Comparison of ENCODE assay signal across 1 cellular context in genomic region chr5:180809403-180810209, GRCh38.
A peak's percentile ranks its signal among the peaks of the same experiment; 100 is the strongest.
TF ChIP-seq lines count a peak whose summit lies in the region.

No MANE protein-coding gene starts in this region.

TF ChIP-seq in HepG2, 621 proteins besides CTCF, POLR2A, EP300 and RAD21 (continued from another document):
- TF ChIP-seq ZBTB40 (IDR thresholded peaks at IDR 0.05) = no peak
- peak; percentile 8; the same call in 1 of the 2 replicates for TF ChIP-seq ZBTB40 (CRISPR knock-in tag; IDR thresholded peaks at IDR 0.05)
- TF ChIP-seq ELF3 (CRISPR knock-in tag; IDR thresholded peaks at IDR 0.05) = 0 out of 2 replicates have a peak, but pooled peaks have one; percentile 15
- TF ChIP-seq KLF9 (CRISPR knock-in tag; IDR thresholded peaks at IDR 0.05; ENCODE audit: low read depth) = no peak
- no peak for TF ChIP-seq SMAD3 (CRISPR knock-in tag; IDR thresholded peaks at IDR 0.05)
- TF ChIP-seq SIN3A (IDR thresholded peaks at IDR 0.05; ENCODE audit: borderline replicate concordance, low read depth, low read length) = peak; percentile 47; the same call in 1 of the 2 replicates
- no peak for TF ChIP-seq PHB2 (IDR thresholded peaks at IDR 0.05; ENCODE audit: partially characterized antibody)
- TF ChIP-seq BHLHE40 (IDR thresholded peaks at IDR 0.05; ENCODE audit: low read length) = no peak
- no peak for TF ChIP-seq HIC2 (CRISPR knock-in tag; IDR thresholded peaks at IDR 0.05; ENCODE audit: low read depth)
- TF ChIP-seq ZSCAN31 (CRISPR knock-in tag; IDR thresholded peaks at IDR 0.05; ENCODE audit: low read depth) = no peak; the same call in 1 of the 2 replicates
- TF ChIP-seq CEBPZ (IDR thresholded peaks at IDR 0.05; ENCODE audit: low read length) = no peak
- 0 out of 2 replicates have a peak, but pooled peaks have one; percentile 8 for TF ChIP-seq YEATS4 (CRISPR knock-in tag; IDR thresholded peaks at IDR 0.05; ENCODE audit: borderline replicate concordance)
- TF ChIP-seq NFKBIZ (CRISPR knock-in tag; IDR thresholded peaks at IDR 0.05) = no peak
- TF ChIP-seq ZBTB43 (CRISPR knock-in tag; conservative IDR thresholded peaks at IDR 0.05) = no peak
- 0 out of 2 replicates have a peak, but pooled peaks have one; percentile 13 for TF ChIP-seq ZNF138 (CRISPR knock-in tag; IDR thresholded peaks at IDR 0.05; ENCODE audit: low read depth)
- TF ChIP-seq HDAC1 (CRISPR knock-in tag; IDR thresholded peaks at IDR 0.05) = 0 out of 2 replicates have a peak, but pooled peaks have one; percentile 9
- peak; percentile 86; the same call in 1 of the 2 replicates for TF ChIP-seq NR2C2 (CRISPR knock-in tag; IDR thresholded peaks at IDR 0.05; ENCODE audit: borderline replicate concordance)
- no peak for TF ChIP-seq RBAK (CRISPR knock-in tag; IDR thresholded peaks at IDR 0.05)
- TF ChIP-seq ZFP91 (CRISPR knock-in tag; IDR thresholded peaks at IDR 0.05; ENCODE audit: borderline replicate concordance) = no peak
- no peak for TF ChIP-seq CHCHD3 (CRISPR knock-in tag; IDR thresholded peaks at IDR 0.05)
- TF ChIP-seq SMAD9 (CRISPR knock-in tag; IDR thresholded peaks at IDR 0.05) = no peak
- no peak for TF ChIP-seq ZNF331 (CRISPR knock-in tag; IDR thresholded peaks at IDR 0.05)
- peak; percentile 17; the same call in 1 of the 2 replicates for TF ChIP-seq HDAC2 (CRISPR knock-in tag; IDR thresholded peaks at IDR 0.05)
- TF ChIP-seq ZBTB7B (CRISPR knock-in tag; IDR thresholded peaks at IDR 0.05) = 0 out of 2 replicates have a peak, but pooled peaks have one; percentile 4
- TF ChIP-seq USF2 (IDR thresholded peaks at IDR 0.05; ENCODE audit: low read depth, low read length) = 0 out of 2 replicates have a peak, but pooled peaks have one; percentile 9
- TF ChIP-seq USF2 (CRISPR knock-in tag; IDR thresholded peaks at IDR 0.05; ENCODE audit: borderline replicate concordance) = no peak; the same call in 1 of the 2 replicates
- peak; percentile 4; the same call in 1 of the 2 replicates for TF ChIP-seq ZNF124 (CRISPR knock-in tag; IDR thresholded peaks at IDR 0.05)
- no peak for TF ChIP-seq ZC3H13 (CRISPR knock-in tag; IDR thresholded peaks at IDR 0.05)
- no peak for TF ChIP-seq TBP (CRISPR knock-in tag; IDR thresholded peaks at IDR 0.05)
- TF ChIP-seq ZNF225 (CRISPR knock-in tag; IDR thresholded peaks at IDR 0.05) = no peak
- TF ChIP-seq ZSCAN30 (CRISPR knock-in tag; IDR thresholded peaks at IDR 0.05) = no peak
- peak; percentile 86 for TF ChIP-seq ZNF777 (CRISPR knock-in tag; IDR thresholded peaks at IDR 0.05)
- TF ChIP-seq MYC (CRISPR knock-in tag; IDR thresholded peaks at IDR 0.05; ENCODE audit: borderline replicate concordance) = 0 out of 2 replicates have a peak, but pooled peaks have one; percentile 77
- TF ChIP-seq ZNF720 (CRISPR knock-in tag; IDR thresholded peaks at IDR 0.05) = no peak
- no peak; the same call in 1 of the 2 replicates for TF ChIP-seq ZNF263 (CRISPR knock-in tag; IDR thresholded peaks at IDR 0.05)
- peak; percentile 55; the same call in 1 of the 2 replicates for TF ChIP-seq ZNF30 (CRISPR knock-in tag; IDR thresholded peaks at IDR 0.05)
TF ChIP-seq in HepG2: peak in this region for 79.
